ENCODE assay signal across 8 cellular contexts in the genomic region with DNA sequence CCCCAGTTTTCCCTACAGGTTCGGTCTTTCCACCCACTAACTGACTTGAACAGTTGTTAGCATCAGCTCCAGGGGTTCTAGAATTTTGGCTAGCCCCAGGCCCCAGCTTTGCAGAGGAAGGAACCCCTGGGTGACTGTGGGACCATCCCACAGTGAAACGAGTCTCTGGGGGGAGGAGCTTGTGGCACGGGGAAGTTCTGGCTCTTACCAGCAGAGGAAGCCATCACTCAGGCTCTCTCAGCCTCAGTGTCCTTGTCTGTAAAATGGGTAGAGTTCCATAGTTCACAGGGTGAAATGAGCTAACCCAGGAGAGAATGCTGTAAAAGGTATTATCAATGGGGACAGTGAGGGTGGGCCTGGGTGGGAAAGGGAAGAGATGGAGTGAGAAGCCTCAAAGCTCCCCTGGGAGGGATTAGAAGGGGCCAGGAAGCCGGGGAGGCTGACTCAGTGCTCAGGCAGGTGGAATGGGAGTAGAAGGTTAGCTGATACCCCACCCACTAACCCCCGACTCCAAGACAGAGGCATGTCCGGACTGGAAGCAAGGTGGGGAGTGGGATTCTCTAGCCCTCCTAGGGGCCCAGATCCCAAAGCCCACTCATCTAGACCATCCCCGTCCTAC. TPM values are rescaled to one million over a fixed set of nuclear protein-coding genes. Genes with fewer than 3 reads are reported as not detected.
A peak's percentile ranks its signal among the peaks of the same experiment; 100 is the strongest.
DNase-seq lines count a peak whose midpoint lies in the region; ATAC-seq, FAIRE-seq and TF ChIP-seq lines count a peak whose summit lies in the region.

No MANE protein-coding gene starts in this region.

- CTCF ChIA-PET in Calu3 (lab: Charles Lee) = interaction anchor here (0.6 to 2.8 kb wide), 4 partner anchors 22 to 34 kb away, joined by 3 to 24 read pairs (median 5); partner anchors contain the start of gene CDC42EP4
- CTCF ChIA-PET in endothelial cell of umbilical vein (lab: Charles Lee) = interaction anchor here (0.6 to 2.6 kb wide), 8 partner anchors 9 to 146 kb away, joined by 3 to 28 read pairs (median 4); partner anchors contain the start of gene CDC42EP4

- H3K36me3 Mint-ChIP-seq in Calu3 (ENCODE audit: insufficient read depth, unreplicated experiment) (peaks cover 21% of the 10 kb centered on the region), osteocyte (ENCODE audit: unreplicated experiment) (no peaks in the 10 kb centered on the region)
- no peaks in the 10 kb centered on the region for H3K36me3 Mint-ChIP-seq in activated T-cell treated with anti-CD3 and anti-CD28 coated beads, Interleukin-2, amount 50 U/mL, for 4 hours (ENCODE audit: insufficient read depth)

- no peak overlapping the region for H3K4me2 ChIP-seq in endothelial cell of umbilical vein (ENCODE audit: insufficient read depth, low read length)

- H3K27ac Mint-ChIP-seq in Calu3 (ENCODE audit: unreplicated experiment) (peak overlapping the region; percentile 64), osteocyte (ENCODE audit: unreplicated experiment) (peak overlapping the region; percentile 75)

- H3K36me3 ChIP-seq in endothelial cell of umbilical vein (ENCODE audit: control insufficient read depth in 2 of 2, extremely low read depth in 1 of 2, insufficient read depth in 2 of 2, low read length in 2 of 2) = no peaks in the 10 kb centered on the region

- no peak overlapping the region for H3K4me3 ChIP-seq in endothelial cell of umbilical vein (replicated peaks in 1 of 3; ENCODE audit: insufficient read depth in 1 of 3, low read depth in 1 of 3, low read length in 3 of 3)

- H3K9me1 ChIP-seq in endothelial cell of umbilical vein (replicated peaks; ENCODE audit: control insufficient read depth, extremely low read depth, insufficient read depth, low read length) = no peaks in the 10 kb centered on the region

- no peaks in the 10 kb centered on the region for H3K9me3 Mint-ChIP-seq in Calu3 (ENCODE audit: low read depth, unreplicated experiment)
- H3K9me3 Mint-ChIP-seq in osteocyte (ENCODE audit: unreplicated experiment) = no peaks in the 10 kb centered on the region
- H3K9me3 Mint-ChIP-seq in activated T-cell treated with anti-CD3 and anti-CD28 coated beads, Interleukin-2, amount 50 U/mL, for 4 hours = no peaks in the 10 kb centered on the region

- peak overlapping the region; percentile 16 for H3K27ac ChIP-seq in endothelial cell of umbilical vein (ENCODE audit: insufficient read depth, low read depth, low read length)

- no peak for TF ChIP-seq POLR2A in endothelial cell of umbilical vein (IDR thresholded peaks at IDR 0.05; ENCODE audit: low read depth, low read length)

- no peak for FAIRE-seq in endothelial cell of umbilical vein (lab: Jason Lieb, UNC)

- peak; percentile 28 for DNase-seq in Calu3
- peak; percentile 75 for DNase-seq in NCI-H226
- no peak for DNase-seq in endothelial cell of umbilical vein (ENCODE audit: low read depth, low spot score)
- DNase-seq in osteocyte (ENCODE audit: extremely low spot score, unreplicated experiment) = no peak
- no peak for DNase-seq in activated T-cell treated with anti-CD3 and anti-CD28 coated beads, Interleukin-2, amount 50 U/mL, for 4 hours
- DNase-seq in SIG-M5 (lab: John Stamatoyannopoulos, UW) = no peak
- no peak for DNase-seq in activated CD4-positive, alpha-beta T cell treated with anti-CD3 and anti-CD28 coated beads, Interleukin-2, amount 50 U/mL, for 1 hour

- no peaks in the 10 kb centered on the region for H3K79me2 ChIP-seq in endothelial cell of umbilical vein (ENCODE audit: control insufficient read depth, insufficient read depth, low read length)

- peak overlapping the region; percentile 76 for H2AFZ ChIP-seq in endothelial cell of umbilical vein (ENCODE audit: low read depth, low read length)

- TF ChIP-seq CTCF in Calu3 (IDR thresholded peaks at IDR 0.05; ENCODE audit: unreplicated experiment) (no peak), endothelial cell of umbilical vein (IDR thresholded peaks at IDR 0.05; ENCODE audit: extremely low read depth in 1 of 2, insufficient read depth in 1 of 2, low read depth in 1 of 2, low read length in 2 of 2) (peak in 1 of 2 donors; percentile 13), osteocyte (IDR thresholded peaks at IDR 0.05) (no peak)

- H3K27me3 Mint-ChIP-seq in Calu3 (ENCODE audit: unreplicated experiment) = no peaks in the 10 kb centered on the region
- H3K27me3 Mint-ChIP-seq in osteocyte (ENCODE audit: unreplicated experiment) = no peaks in the 10 kb centered on the region
- H3K27me3 Mint-ChIP-seq in activated T-cell treated with anti-CD3 and anti-CD28 coated beads, Interleukin-2, amount 50 U/mL, for 4 hours (ENCODE audit: low read depth) = no peaks in the 10 kb centered on the region

- no peaks in the 10 kb centered on the region for H4K20me1 ChIP-seq in endothelial cell of umbilical vein (replicated peaks; ENCODE audit: control insufficient read depth, extremely low read depth, insufficient read depth, low read length)

- intact Hi-C loops in Calu3 (cut with micrococcal nuclease; ENCODE audit: unreplicated experiment) = no loop called here
- intact Hi-C loops in endothelial cell of umbilical vein (cut with micrococcal nuclease) = loop anchor here (1.0 kb wide), 1 partner anchor 31 kb away; no protein-coding TSS in a partner anchor

- POLR2A ChIA-PET in endothelial cell of umbilical vein (lab: Charles Lee) = no interaction called here

- peaks cover 8% of the 10 kb centered on the region for H3K4me1 ChIP-seq in endothelial cell of umbilical vein (ENCODE audit: control insufficient read depth, extremely low read depth, insufficient read depth, low read length)

- H3K9me3 ChIP-seq in endothelial cell of umbilical vein (replicated peaks; ENCODE audit: control insufficient read depth, insufficient read depth, low read length) = no peaks in the 10 kb centered on the region

- ATAC-seq in activated T-cell treated with anti-CD3 and anti-CD28 coated beads, Interleukin-2, amount 50 U/mL, for 4 hours = no peak
- no peak for ATAC-seq in HG02759 (IDR thresholded peaks at IDR 0.05; ENCODE audit: unreplicated experiment)

- H3K4me3 Mint-ChIP-seq in Calu3 (ENCODE audit: low read depth, unreplicated experiment) (peak overlapping the region; percentile 30), osteocyte (ENCODE audit: unreplicated experiment) (peak overlapping the region; percentile 44)
- no peak overlapping the region for H3K4me3 Mint-ChIP-seq in activated T-cell treated with anti-CD3 and anti-CD28 coated beads, Interleukin-2, amount 50 U/mL, for 4 hours

- no peaks in the 10 kb centered on the region for H3K27me3 ChIP-seq in endothelial cell of umbilical vein (ENCODE audit: control insufficient read depth in 2 of 2, insufficient read depth in 2 of 2, low read length in 2 of 2)

- H3K9ac ChIP-seq in endothelial cell of umbilical vein (replicated peaks; ENCODE audit: extremely low read depth, insufficient read depth, low read length) = peak overlapping the region; percentile 48

- BruUV-seq in Calu3 (replicated peaks; lab: Mats Ljungman, UMichigan) (no TSS peak), endothelial cell of umbilical vein (replicated peaks; lab: Mats Ljungman, UMichigan) (TSS peak; percentile 48)

- dilution Hi-C loops in endothelial cell of umbilical vein (cut with MboI; ENCODE audit: extremely low pct_ligation_motif_present, low sequenced_read_pairs) = no loop called here

- H3K4me1 Mint-ChIP-seq in Calu3 (ENCODE audit: low read depth, unreplicated experiment) (peaks cover 25% of the 10 kb centered on the region), osteocyte (ENCODE audit: unreplicated experiment) (peaks cover 64% of the 10 kb centered on the region)
- no peaks in the 10 kb centered on the region for H3K4me1 Mint-ChIP-seq in activated T-cell treated with anti-CD3 and anti-CD28 coated beads, Interleukin-2, amount 50 U/mL, for 4 hours (ENCODE audit: low read depth)

TF ChIP-seq in endothelial cell of umbilical vein, 7 proteins besides CTCF, POLR2A, EP300 and RAD21:
- TF ChIP-seq EZH2 (IDR thresholded peaks at IDR 0.05; ENCODE audit: borderline replicate concordance, low read depth, low read length, severe bottlenecking) (no peak), GATA2 (IDR thresholded peaks at IDR 0.05; ENCODE audit: insufficient read depth, insufficient read length, low read depth, low read length) (no peak), JUN (IDR thresholded peaks at IDR 0.05; ENCODE audit: borderline replicate concordance, insufficient read depth, insufficient read length, low read depth) (no peak), FOS (IDR thresholded peaks at IDR 0.05; ENCODE audit: borderline replicate concordance, insufficient read depth, low read length) (no peak), MYC (IDR thresholded peaks at IDR 0.05; ENCODE audit: low read depth, low read length) (no peak), POLR2AphosphoS5 (IDR thresholded peaks at IDR 0.05; ENCODE audit: insufficient read depth, low read depth, low read length) (no peak)
- TF ChIP-seq, protein P1, sequence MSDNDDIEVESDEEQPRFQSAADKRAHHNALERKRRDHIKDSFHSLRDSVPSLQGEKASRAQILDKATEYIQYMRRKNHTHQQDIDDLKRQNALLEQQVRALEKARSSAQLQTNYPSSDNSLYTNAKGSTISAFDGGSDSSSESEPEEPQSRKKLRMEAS (IDR thresholded peaks at IDR 0.05; ENCODE audit: insufficient read depth, insufficient read length) = no peak

RNA-seq across cellular contexts. Expression of gene CDC42EP4, which starts 30.9 kb away (rescaled TPM):
- total RNA-seq in Calu3 (2022) (50.2 and 60.1 TPM in 2 replicates), endothelial cell of umbilical vein (18.8 and 19.6 TPM in 2 replicates), osteocyte (32.0 and 32.7 TPM in 2 replicates)
- polyA plus RNA-seq in endothelial cell of umbilical vein = 11.4 and 13.7 TPM in 2 replicates
- 8.4 and 10.7 TPM in 2 replicates for polyA plus RNA-seq in endothelial cell of umbilical vein (2011; cell fraction: cytosol; rRNA removed)
- polyA plus RNA-seq in endothelial cell of umbilical vein (2011; cell fraction: nucleus; rRNA removed) = 5.4 and 6.5 TPM in 2 replicates
- polyA plus RNA-seq in endothelial cell of umbilical vein (2012) = 13.3 and 15.1 TPM in 2 replicates
- polyA minus RNA-seq in endothelial cell of umbilical vein = 10.6 and 11.7 TPM in 2 replicates
- 49.1 TPM for polyA minus RNA-seq in endothelial cell of umbilical vein (2011; cell fraction: cytosol; rRNA and poly(A)+ RNA removed)
- polyA minus RNA-seq in endothelial cell of umbilical vein (2011; cell fraction: nucleus; rRNA and poly(A)+ RNA removed) = 11.9 and 14.1 TPM in 2 replicates
- 1 to 10 TPM in 1 of 3 donors, under 1 TPM in 2; 0.24 to 1.1 (median 0.30) TPM for total RNA-seq in activated T-cell treated with anti-CD3 and anti-CD28 coated beads, Interleukin-2, amount 50 U/mL, for 4 hours

Comparison
In these comparisons a context has a peak if more than half of its experiments do, and no peak if none do; other contexts are left out.
1. DNase-seq: peak in Calu3 (single experiment) and NCI-H226 (single experiment); none in endothelial cell of umbilical vein (single experiment), osteocyte (single experiment), activated T-cell treated with anti-CD3 and anti-CD28 coated beads, Interleukin-2, amount 50 U/mL, for 4 hours (single experiment), SIG-M5 (single experiment) and activated CD4-positive, alpha-beta T cell treated with anti-CD3 and anti-CD28 coated beads, Interleukin-2, amount 50 U/mL, for 1 hour (single experiment).